ENCODE assay signal across 1 cellular context in genomic region chr14:54488646-54489317, GRCh38.
TF ChIP-seq lines count a peak whose summit lies in the region.

GMFB (minus strand) TSS chr14:54488980; CDS start chr14:54488927, 53 bp downstream.

TF ChIP-seq in GM12878, 131 proteins besides CTCF, POLR2A, EP300 and RAD21 (continued from another document):
- TF ChIP-seq, protein P1, sequence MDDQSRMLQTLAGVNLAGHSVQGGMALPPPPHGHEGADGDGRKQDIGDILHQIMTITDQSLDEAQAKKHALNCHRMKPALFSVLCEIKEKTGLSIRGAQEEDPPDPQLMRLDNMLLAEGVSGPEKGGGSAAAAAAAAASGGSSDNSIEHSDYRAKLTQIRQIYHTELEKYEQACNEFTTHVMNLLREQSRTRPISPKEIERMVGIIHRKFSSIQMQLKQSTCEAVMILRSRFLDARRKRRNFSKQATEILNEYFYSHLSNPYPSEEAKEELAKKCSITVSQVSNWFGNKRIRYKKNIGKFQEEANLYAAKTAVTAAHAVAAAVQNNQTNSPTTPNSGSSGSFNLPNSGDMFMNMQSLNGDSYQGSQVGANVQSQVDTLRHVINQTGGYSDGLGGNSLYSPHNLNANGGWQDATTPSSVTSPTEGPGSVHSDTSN (IDR thresholded peaks at IDR 0.05; ENCODE audit: insufficient replicate concordance, low read depth, low read length): no peak
- TF ChIP-seq MYB (IDR thresholded peaks at IDR 0.05; ENCODE audit: borderline replicate concordance, low read depth, low read length): no peak
- no peak for TF ChIP-seq ZNF622 (IDR thresholded peaks at IDR 0.05)
- TF ChIP-seq CHD2 (IDR thresholded peaks at IDR 0.05; ENCODE audit: borderline replicate concordance, low read depth, low read length): 0 out of 2 replicates have a peak, but pooled peaks have one; percentile 3
- TF ChIP-seq, protein P2, sequence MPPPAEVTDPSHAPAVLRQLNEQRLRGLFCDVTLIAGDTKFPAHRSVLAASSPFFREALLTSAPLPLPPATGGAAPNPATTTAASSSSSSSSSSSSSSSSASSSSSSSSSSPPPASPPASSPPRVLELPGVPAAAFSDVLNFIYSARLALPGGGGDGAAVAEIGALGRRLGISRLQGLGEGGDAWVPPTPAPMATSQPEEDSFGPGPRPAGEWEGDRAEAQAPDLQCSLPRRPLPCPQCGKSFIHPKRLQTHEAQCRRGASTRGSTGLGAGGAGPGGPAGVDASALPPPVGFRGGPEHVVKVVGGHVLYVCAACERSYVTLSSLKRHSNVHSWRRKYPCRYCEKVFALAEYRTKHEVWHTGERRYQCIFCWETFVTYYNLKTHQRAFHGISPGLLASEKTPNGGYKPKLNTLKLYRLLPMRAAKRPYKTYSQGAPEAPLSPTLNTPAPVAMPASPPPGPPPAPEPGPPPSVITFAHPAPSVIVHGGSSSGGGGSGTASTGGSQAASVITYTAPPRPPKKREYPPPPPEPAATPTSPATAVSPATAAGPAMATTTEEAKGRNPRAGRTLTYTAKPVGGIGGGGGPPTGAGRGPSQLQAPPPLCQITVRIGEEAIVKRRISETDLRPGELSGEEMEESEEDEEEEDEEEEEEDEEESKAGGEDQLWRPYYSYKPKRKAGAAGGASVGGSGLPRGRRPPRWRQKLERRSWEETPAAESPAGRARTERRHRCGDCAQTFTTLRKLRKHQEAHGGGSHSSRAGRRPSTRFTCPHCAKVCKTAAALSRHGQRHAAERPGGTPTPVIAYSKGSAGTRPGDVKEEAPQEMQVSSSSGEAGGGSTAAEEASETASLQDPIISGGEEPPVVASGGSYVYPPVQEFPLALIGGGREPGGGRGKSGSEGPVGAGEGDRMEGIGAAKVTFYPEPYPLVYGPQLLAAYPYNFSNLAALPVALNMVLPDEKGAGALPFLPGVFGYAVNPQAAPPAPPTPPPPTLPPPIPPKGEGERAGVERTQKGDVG (CRISPR knock-in tag; IDR thresholded peaks at IDR 0.05): no peak
- no peak for TF ChIP-seq SMC3 (IDR thresholded peaks at IDR 0.05; ENCODE audit: borderline replicate concordance, low read length)
- no peak for TF ChIP-seq ESRRA (IDR thresholded peaks at IDR 0.05; ENCODE audit: low read length)
- TF ChIP-seq RCOR1 (conservative IDR thresholded peaks at IDR 0.05; ENCODE audit: low read depth, low read length): no peak
- TF ChIP-seq PAX5 (IDR thresholded peaks at IDR 0.05; ENCODE audit: borderline replicate concordance, low read depth, low read length): no peak
- TF ChIP-seq, protein P3, sequence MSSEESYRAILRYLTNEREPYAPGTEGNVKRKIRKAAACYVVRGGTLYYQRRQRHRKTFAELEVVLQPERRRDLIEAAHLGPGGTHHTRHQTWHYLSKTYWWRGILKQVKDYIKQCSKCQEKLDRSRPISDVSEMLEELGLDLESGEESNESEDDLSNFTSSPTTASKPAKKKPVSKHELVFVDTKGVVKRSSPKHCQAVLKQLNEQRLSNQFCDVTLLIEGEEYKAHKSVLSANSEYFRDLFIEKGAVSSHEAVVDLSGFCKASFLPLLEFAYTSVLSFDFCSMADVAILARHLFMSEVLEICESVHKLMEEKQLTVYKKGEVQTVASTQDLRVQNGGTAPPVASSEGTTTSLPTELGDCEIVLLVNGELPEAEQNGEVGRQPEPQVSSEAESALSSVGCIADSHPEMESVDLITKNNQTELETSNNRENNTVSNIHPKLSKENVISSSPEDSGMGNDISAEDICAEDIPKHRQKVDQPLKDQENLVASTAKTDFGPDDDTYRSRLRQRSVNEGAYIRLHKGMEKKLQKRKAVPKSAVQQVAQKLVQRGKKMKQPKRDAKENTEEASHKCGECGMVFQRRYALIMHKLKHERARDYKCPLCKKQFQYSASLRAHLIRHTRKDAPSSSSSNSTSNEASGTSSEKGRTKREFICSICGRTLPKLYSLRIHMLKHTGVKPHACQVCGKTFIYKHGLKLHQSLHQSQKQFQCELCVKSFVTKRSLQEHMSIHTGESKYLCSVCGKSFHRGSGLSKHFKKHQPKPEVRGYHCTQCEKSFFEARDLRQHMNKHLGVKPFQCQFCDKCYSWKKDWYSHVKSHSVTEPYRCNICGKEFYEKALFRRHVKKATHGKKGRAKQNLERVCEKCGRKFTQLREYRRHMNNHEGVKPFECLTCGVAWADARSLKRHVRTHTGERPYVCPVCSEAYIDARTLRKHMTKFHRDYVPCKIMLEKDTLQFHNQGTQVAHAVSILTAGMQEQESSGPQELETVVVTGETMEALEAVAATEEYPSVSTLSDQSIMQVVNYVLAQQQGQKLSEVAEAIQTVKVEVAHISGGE (CRISPR knock-in tag; IDR thresholded peaks at IDR 0.05): no peak
- peak; percentile 57 for TF ChIP-seq NR2F1 (conservative IDR thresholded peaks at IDR 0.05)
- no peak for TF ChIP-seq CHD4 (IDR thresholded peaks at IDR 0.05)
- TF ChIP-seq MEF2A (IDR thresholded peaks at IDR 0.05; ENCODE audit: insufficient read depth, low read depth, low read length): peak; percentile 42; the same call in 1 of the 2 replicates
- TF ChIP-seq ETV6 (conservative IDR thresholded peaks at IDR 0.05 in 1 of 2, IDR thresholded peaks at IDR 0.05 in 1 of 2; ENCODE audit: borderline replicate concordance in 1 of 2, low read depth in 1 of 2): 0 out of 4 replicates have a peak, but pooled peaks of 1 of the 2 experiments have one; percentile 35
- TF ChIP-seq ATF7 (IDR thresholded peaks at IDR 0.05; ENCODE audit: low read depth): peak; percentile 81
- TF ChIP-seq TCF7 (IDR thresholded peaks at IDR 0.05; ENCODE audit: borderline replicate concordance): no peak
- TF ChIP-seq, protein P4, sequence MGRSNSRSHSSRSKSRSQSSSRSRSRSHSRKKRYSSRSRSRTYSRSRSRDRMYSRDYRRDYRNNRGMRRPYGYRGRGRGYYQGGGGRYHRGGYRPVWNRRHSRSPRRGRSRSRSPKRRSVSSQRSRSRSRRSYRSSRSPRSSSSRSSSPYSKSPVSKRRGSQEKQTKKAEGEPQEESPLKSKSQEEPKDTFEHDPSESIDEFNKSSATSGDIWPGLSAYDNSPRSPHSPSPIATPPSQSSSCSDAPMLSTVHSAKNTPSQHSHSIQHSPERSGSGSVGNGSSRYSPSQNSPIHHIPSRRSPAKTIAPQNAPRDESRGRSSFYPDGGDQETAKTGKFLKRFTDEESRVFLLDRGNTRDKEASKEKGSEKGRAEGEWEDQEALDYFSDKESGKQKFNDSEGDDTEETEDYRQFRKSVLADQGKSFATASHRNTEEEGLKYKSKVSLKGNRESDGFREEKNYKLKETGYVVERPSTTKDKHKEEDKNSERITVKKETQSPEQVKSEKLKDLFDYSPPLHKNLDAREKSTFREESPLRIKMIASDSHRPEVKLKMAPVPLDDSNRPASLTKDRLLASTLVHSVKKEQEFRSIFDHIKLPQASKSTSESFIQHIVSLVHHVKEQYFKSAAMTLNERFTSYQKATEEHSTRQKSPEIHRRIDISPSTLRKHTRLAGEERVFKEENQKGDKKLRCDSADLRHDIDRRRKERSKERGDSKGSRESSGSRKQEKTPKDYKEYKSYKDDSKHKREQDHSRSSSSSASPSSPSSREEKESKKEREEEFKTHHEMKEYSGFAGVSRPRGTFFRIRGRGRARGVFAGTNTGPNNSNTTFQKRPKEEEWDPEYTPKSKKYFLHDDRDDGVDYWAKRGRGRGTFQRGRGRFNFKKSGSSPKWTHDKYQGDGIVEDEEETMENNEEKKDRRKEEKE (IDR thresholded peaks at IDR 0.05): no peak
- TF ChIP-seq RB1 (IDR thresholded peaks at IDR 0.05; ENCODE audit: borderline replicate concordance): peak; percentile 50; the same call in 1 of the 2 replicates
- no peak for TF ChIP-seq POU2F2 (IDR thresholded peaks at IDR 0.05; ENCODE audit: borderline replicate concordance, low read depth, low read length)
- no peak for TF ChIP-seq SMAD5 (IDR thresholded peaks at IDR 0.05; ENCODE audit: low read depth)
- TF ChIP-seq HDAC6 (IDR thresholded peaks at IDR 0.05; ENCODE audit: unreplicated experiment): no peak
- TF ChIP-seq POLR2AphosphoS2 (IDR thresholded peaks at IDR 0.05; ENCODE audit: low read depth, low read length): no peak
- TF ChIP-seq ZBTB33 (IDR thresholded peaks at IDR 0.05): no peak
- no peak for TF ChIP-seq FOXK2 (IDR thresholded peaks at IDR 0.05)
- no peak for TF ChIP-seq RFX5 (IDR thresholded peaks at IDR 0.05; ENCODE audit: low read depth, low read length)
- TF ChIP-seq NBN (IDR thresholded peaks at IDR 0.05): no peak; the same call in 1 of the 2 replicates
- TF ChIP-seq NFIC (IDR thresholded peaks at IDR 0.05; ENCODE audit: low read depth, low read length): peak; percentile 40; the same call in 1 of the 2 replicates
- TF ChIP-seq SRF (IDR thresholded peaks at IDR 0.05; ENCODE audit: low read depth in 2 of 2, low read length in 2 of 2): no peak
- no peak for TF ChIP-seq NR2C1 (IDR thresholded peaks at IDR 0.05)
- TF ChIP-seq, protein P5, sequence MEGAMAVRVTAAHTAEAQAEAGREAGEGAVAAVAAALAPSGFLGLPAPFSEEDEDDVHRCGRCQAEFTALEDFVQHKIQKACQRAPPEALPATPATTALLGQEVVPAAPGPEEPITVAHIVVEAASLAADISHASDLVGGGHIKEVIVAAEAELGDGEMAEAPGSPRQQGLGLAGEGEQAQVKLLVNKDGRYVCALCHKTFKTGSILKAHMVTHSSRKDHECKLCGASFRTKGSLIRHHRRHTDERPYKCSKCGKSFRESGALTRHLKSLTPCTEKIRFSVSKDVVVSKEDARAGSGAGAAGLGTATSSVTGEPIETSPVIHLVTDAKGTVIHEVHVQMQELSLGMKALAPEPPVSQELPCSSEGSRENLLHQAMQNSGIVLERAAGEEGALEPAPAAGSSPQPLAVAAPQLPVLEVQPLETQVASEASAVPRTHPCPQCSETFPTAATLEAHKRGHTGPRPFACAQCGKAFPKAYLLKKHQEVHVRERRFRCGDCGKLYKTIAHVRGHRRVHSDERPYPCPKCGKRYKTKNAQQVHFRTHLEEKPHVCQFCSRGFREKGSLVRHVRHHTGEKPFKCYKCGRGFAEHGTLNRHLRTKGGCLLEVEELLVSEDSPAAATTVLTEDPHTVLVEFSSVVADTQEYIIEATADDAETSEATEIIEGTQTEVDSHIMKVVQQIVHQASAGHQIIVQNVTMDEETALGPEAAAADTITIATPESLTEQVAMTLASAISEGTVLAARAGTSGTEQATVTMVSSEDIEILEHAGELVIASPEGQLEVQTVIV (IDR thresholded peaks at IDR 0.05; ENCODE audit: borderline replicate concordance, partially characterized antibody): peak; percentile 59
- TF ChIP-seq LARP7 (IDR thresholded peaks at IDR 0.05): peak; percentile 83
- TF ChIP-seq TBL1XR1 (IDR thresholded peaks at IDR 0.05; ENCODE audit: low read depth, low read length): no peak
- peak; percentile 61; the same call in 1 of the 2 replicates for TF ChIP-seq PML (IDR thresholded peaks at IDR 0.05; ENCODE audit: low read length)
- 0 out of 2 replicates have a peak, but pooled peaks have one; percentile 12 for TF ChIP-seq TCF3 (IDR thresholded peaks at IDR 0.05; ENCODE audit: borderline replicate concordance, insufficient read depth, low read depth, low read length)
- TF ChIP-seq YY1 (IDR thresholded peaks at IDR 0.05; ENCODE audit: low read depth, low read length): peak; percentile 86
- TF ChIP-seq HDGF (IDR thresholded peaks at IDR 0.05): no peak
- peak in 1 of 2 experiments; percentile 15; a peak in 1 of 4 replicates for TF ChIP-seq IKZF2 (IDR thresholded peaks at IDR 0.05)
- TF ChIP-seq NR2C2 (IDR thresholded peaks at IDR 0.05; ENCODE audit: borderline replicate concordance, control insufficient read depth, insufficient read length, low read depth): no peak
- no peak for TF ChIP-seq ZNF274 (IDR thresholded peaks at IDR 0.05; ENCODE audit: insufficient read depth, insufficient read length)
TF ChIP-seq in GM12878: peak in this region for 40.
